8 cellular contexts compared by ENCODE assay signal in genomic region chr19:12955575-12955974, GRCh38. TPM values are rescaled to one million over a fixed set of nuclear protein-coding genes. Genes with fewer than 3 reads are reported as not detected.
A peak's percentile ranks its signal among the peaks of the same experiment; 100 is the strongest.
DNase-seq lines count a peak whose midpoint lies in the region; ATAC-seq, FAIRE-seq and TF ChIP-seq lines count a peak whose summit lies in the region.
"Not testable (repeated sequence)": the region's sequence is repeated elsewhere in the genome, so short reads cannot be mapped to it uniquely, and the experiment has no call there.

No MANE protein-coding gene starts in this region.

- POLR2A ChIA-PET in activated B cell treated with CpG ODN at 0.5 μM for 24 hours (lab: Charles Lee) = interaction anchor here (0.5 to 5.4 kb wide), 8 partner anchors 8 to 88 kb away, joined by 3 to 37 read pairs (median 6); partner anchors contain the start of genes CALR, GCDH and RAD23A

- H3K4me1 ChIP-seq in astrocyte (ENCODE audit: insufficient read depth, low read length) = peaks cover 29% of the 10 kb centered on the region
- peaks cover 26% of the 10 kb centered on the region for H3K4me1 ChIP-seq in keratinocyte (ENCODE audit: control insufficient read depth, extremely low read depth, insufficient read depth, low read length)
- H3K4me1 ChIP-seq in parathyroid adenoma = not testable (repeated sequence)
- peaks cover 23% of the 10 kb centered on the region for H3K4me1 ChIP-seq in upper lobe of right lung

- not testable (repeated sequence) for H3K36me3 ChIP-seq in astrocyte (ENCODE audit: insufficient read depth, low read length); parathyroid adenoma (ENCODE audit: control insufficient read depth, insufficient read depth, low read length)
- H3K36me3 ChIP-seq in keratinocyte (ENCODE audit: control insufficient read depth in 2 of 2, extremely low read depth in 1 of 2, insufficient read depth in 2 of 2, low read length in 2 of 2) (peaks cover 19 to 22% of the 10 kb centered on the region in 2 experiments), upper lobe of right lung (peaks cover 45% of the 10 kb centered on the region)

- H3K9me1 ChIP-seq in keratinocyte (ENCODE audit: control insufficient read depth, extremely low read depth, insufficient read depth, low read length) = not testable (repeated sequence)

- peak overlapping the region; percentile 62 for H3K4me3 Mint-ChIP-seq in Calu3 (ENCODE audit: low read depth, unreplicated experiment)
- H3K4me3 Mint-ChIP-seq in activated B cell treated with CpG ODN at 0.5 μM for 24 hours = peak overlapping the region; percentile 88
- peak overlapping the region; percentile 94 for H3K4me3 Mint-ChIP-seq in astrocyte (ENCODE audit: unreplicated experiment)

- not testable (repeated sequence) for BruUV-seq in Calu3 (replicated peaks; lab: Mats Ljungman, UMichigan)

- intact Hi-C loops in Calu3 (cut with micrococcal nuclease; ENCODE audit: unreplicated experiment); activated B cell treated with CpG ODN at 0.5 μM for 24 hours (cut with micrococcal nuclease); upper lobe of right lung (cut with DNase I): not testable (repeated sequence)

- not testable (repeated sequence) for H3K27ac ChIP-seq in astrocyte (ENCODE audit: low read depth, low read length); parathyroid adenoma; upper lobe of right lung
- H3K27ac ChIP-seq in epithelial cell of prostate = peak overlapping the region; percentile 80
- peak overlapping the region; percentile 80 for H3K27ac ChIP-seq in keratinocyte (ENCODE audit: control insufficient read depth, insufficient read depth, low read length)

- not testable (repeated sequence) for H3K9me3 Mint-ChIP-seq in Calu3 (ENCODE audit: low read depth, unreplicated experiment); activated B cell treated with CpG ODN at 0.5 μM for 24 hours; astrocyte (ENCODE audit: unreplicated experiment)

- H3K4me3 ChIP-seq in LNCaP clone FGC (ENCODE audit: low read depth, low read length) (peak overlapping the region; percentile 96), astrocyte (ENCODE audit: insufficient read depth, low read depth, low read length) (peak overlapping the region; percentile 87), keratinocyte (ENCODE audit: control insufficient read depth in 2 of 3, extremely low read depth in 1 of 3, insufficient read depth in 2 of 3, low read depth in 1 of 3, low read length in 3 of 3) (peak overlapping the region; percentile 84 to 92 (median 89)), parathyroid adenoma (ENCODE audit: low read depth, low read length) (peak overlapping the region; percentile 73), upper lobe of right lung (peak overlapping the region; percentile 86)

- peak overlapping the region; percentile 91 for H3K4me2 ChIP-seq in astrocyte (ENCODE audit: low read length)
- H3K4me2 ChIP-seq in keratinocyte (ENCODE audit: control insufficient read depth, extremely low read depth, insufficient read depth, low read depth, low read length) = peak overlapping the region; percentile 93
- H3K4me2 ChIP-seq in parathyroid adenoma (ENCODE audit: low read length) = peak overlapping the region; percentile 61

- H3K79me2 ChIP-seq in astrocyte (ENCODE audit: insufficient read depth, low read length) (peaks cover 52% of the 10 kb centered on the region), keratinocyte (ENCODE audit: control insufficient read depth, insufficient read depth, low read length) (peaks cover 37% of the 10 kb centered on the region)
- H3K79me2 ChIP-seq in parathyroid adenoma = not testable (repeated sequence)

- peaks cover 20% of the 10 kb centered on the region for H4K20me1 ChIP-seq in astrocyte (ENCODE audit: insufficient read depth, low read length)
- not testable (repeated sequence) for H4K20me1 ChIP-seq in keratinocyte (ENCODE audit: control insufficient read depth, extremely low read depth, insufficient read depth, low read length)

- peak overlapping the region; percentile 93 for H3K9ac ChIP-seq in astrocyte (ENCODE audit: low read length)
- H3K9ac ChIP-seq in keratinocyte (ENCODE audit: control insufficient read depth, extremely low read depth, insufficient read depth, low read length) = peak overlapping the region; percentile 90
- H3K9ac ChIP-seq in parathyroid adenoma = not testable (repeated sequence)

- FAIRE-seq in astrocyte (lab: Jason Lieb, UNC); keratinocyte (lab: Jason Lieb, UNC): not testable (repeated sequence)

- not testable (repeated sequence) for H3K9me3 ChIP-seq in astrocyte (ENCODE audit: insufficient read depth, low read depth, low read length); keratinocyte (ENCODE audit: control insufficient read depth, low read depth, low read length); parathyroid adenoma (ENCODE audit: control insufficient read depth, low read length); upper lobe of right lung

- not testable (repeated sequence) for DNase-seq in Calu3; LNCaP clone FGC (ENCODE audit: low read depth); activated B cell treated with CpG ODN at 0.5 μM for 24 hours; astrocyte (ENCODE audit: low read depth); epithelial cell of prostate (ENCODE audit: low read depth, low spot score); keratinocyte (ENCODE audit: low read depth, low spot score); upper lobe of right lung

- TF ChIP-seq CTCF in Calu3 (IDR thresholded peaks at IDR 0.05; ENCODE audit: unreplicated experiment); LNCaP clone FGC (IDR thresholded peaks at IDR 0.05; ENCODE audit: control insufficient read depth, extremely low read depth, insufficient read depth); activated B cell treated with CpG ODN at 0.5 μM for 24 hours (IDR thresholded peaks at IDR 0.05); astrocyte (IDR thresholded peaks at IDR 0.05; ENCODE audit: insufficient read depth, low read depth, low read length); keratinocyte (optimal IDR thresholded peaks at IDR 0.05 in 1 of 3, IDR thresholded peaks at IDR 0.05 in 1 of 3, conservative IDR thresholded peaks at IDR 0.05 in 1 of 3; ENCODE audit: extremely low read depth in 1 of 3, insufficient read depth in 2 of 3, low read length in 3 of 3); parathyroid adenoma (IDR thresholded peaks at IDR 0.05); upper lobe of right lung (IDR thresholded peaks at IDR 0.05): not testable (repeated sequence)

- H2AFZ ChIP-seq in astrocyte (ENCODE audit: low read depth, low read length); keratinocyte (ENCODE audit: control insufficient read depth, low read length); parathyroid adenoma: not testable (repeated sequence)

- dilution Hi-C loops in keratinocyte (cut with MboI; ENCODE audit: extremely low pct_ligation_motif_present, low sequenced_read_pairs) = not testable (repeated sequence)

- peaks cover 59% of the 10 kb centered on the region for H3K36me3 Mint-ChIP-seq in Calu3 (ENCODE audit: insufficient read depth, unreplicated experiment)
- H3K36me3 Mint-ChIP-seq in activated B cell treated with CpG ODN at 0.5 μM for 24 hours (ENCODE audit: low read depth) = peaks cover 48% of the 10 kb centered on the region
- H3K36me3 Mint-ChIP-seq in astrocyte (ENCODE audit: low read depth, unreplicated experiment) = not testable (repeated sequence)

- not testable (repeated sequence) for ATAC-seq in activated B cell treated with CpG ODN at 0.5 μM for 24 hours (ENCODE audit: low read depth); upper lobe of right lung

- H3K27me3 ChIP-seq in astrocyte (ENCODE audit: insufficient read depth, low read length); keratinocyte (ENCODE audit: control insufficient read depth, extremely low read depth, insufficient read depth, low read length); parathyroid adenoma (ENCODE audit: control insufficient read depth, insufficient read depth, low read length); upper lobe of right lung: not testable (repeated sequence)

- not testable (repeated sequence) for H3K27me3 Mint-ChIP-seq in Calu3 (ENCODE audit: unreplicated experiment); activated B cell treated with CpG ODN at 0.5 μM for 24 hours; astrocyte (ENCODE audit: low read depth, unreplicated experiment)

- H3K4me1 Mint-ChIP-seq in Calu3 (ENCODE audit: low read depth, unreplicated experiment) (peaks cover 22% of the 10 kb centered on the region), activated B cell treated with CpG ODN at 0.5 μM for 24 hours (peaks cover 33% of the 10 kb centered on the region), astrocyte (ENCODE audit: low read depth, unreplicated experiment) (peaks cover 16% of the 10 kb centered on the region)

- not testable (repeated sequence) for H3K27ac Mint-ChIP-seq in Calu3 (ENCODE audit: unreplicated experiment)
- H3K27ac Mint-ChIP-seq in activated B cell treated with CpG ODN at 0.5 μM for 24 hours (peak overlapping the region; percentile 69), astrocyte (ENCODE audit: unreplicated experiment) (peak overlapping the region; percentile 75)

- CTCF ChIA-PET in Calu3 (lab: Charles Lee) (interaction anchor here (1.4 kb wide), 1 partner anchor 10 kb away, joined by 3 read pairs; no protein-coding TSS in a partner anchor), activated B cell treated with CpG ODN at 0.5 μM for 24 hours (lab: Charles Lee) (interaction anchor here (1.9 kb wide), 1 partner anchor 10 kb away, joined by 6 read pairs; no protein-coding TSS in a partner anchor)

RNA-seq across cellular contexts. Expression of gene GADD45GIP1, which starts 1.4 kb away (rescaled TPM):
- 20.0 and 21.6 TPM in 2 replicates for total RNA-seq in Calu3 (2022)
- 16.7 and 19.6 TPM in 2 replicates for total RNA-seq in activated B cell treated with CpG ODN at 0.5 μM for 24 hours
- total RNA-seq in astrocyte = 34.0 and 35.5 TPM in 2 replicates
- polyA plus RNA-seq in keratinocyte = 27.8 to 38.4 TPM (median 35.5 TPM) in 3 replicates
- polyA plus RNA-seq in keratinocyte (2011; ENCODE audit: low read depth) = 22.7 TPM
- 10.8 and 29.0 TPM in 2 replicates for polyA plus RNA-seq in keratinocyte (2011; cell fraction: cytosol; rRNA removed)
- polyA plus RNA-seq in keratinocyte (2011; cell fraction: nucleus; rRNA removed) = 9.8 and 10.6 TPM in 2 replicates
- 18.1 and 56.9 TPM in 2 replicates for polyA plus RNA-seq in keratinocyte (2012; ENCODE audit: low replicate concordance)
- polyA minus RNA-seq in keratinocyte = 4.4 to 9.0 TPM (median 4.6 TPM) in 3 replicates
- 43.2 TPM for polyA minus RNA-seq in keratinocyte (2011; cell fraction: cytosol; rRNA and poly(A)+ RNA removed)
- 2.9 and 3.7 TPM in 2 replicates for polyA minus RNA-seq in keratinocyte (2011; cell fraction: nucleus; rRNA and poly(A)+ RNA removed)
- total RNA-seq in upper lobe of right lung = 16.4 TPM

RNA-seq across cellular contexts. Expression of gene RAD23A, which starts 9.9 kb away (rescaled TPM):
- total RNA-seq in Calu3 (2022) (101 and 110 TPM in 2 replicates), activated B cell treated with CpG ODN at 0.5 μM for 24 hours (106 and 112 TPM in 2 replicates), astrocyte (40.6 and 48.5 TPM in 2 replicates), upper lobe of right lung (109 TPM)
- polyA plus RNA-seq in keratinocyte = 20.3 to 63.3 TPM (median 23.7 TPM) in 3 replicates
- polyA plus RNA-seq in keratinocyte (2011; ENCODE audit: low read depth) = 51.3 TPM
- polyA plus RNA-seq in keratinocyte (2011; cell fraction: cytosol; rRNA removed) = 31.9 and 74.2 TPM in 2 replicates
- 31.8 and 38.2 TPM in 2 replicates for polyA plus RNA-seq in keratinocyte (2011; cell fraction: nucleus; rRNA removed)
- polyA plus RNA-seq in keratinocyte (2012; ENCODE audit: low replicate concordance) = 106 and 107 TPM in 2 replicates
- polyA minus RNA-seq in keratinocyte = 24.7 to 169 TPM (median 25.4 TPM) in 3 replicates
- 84.4 TPM for polyA minus RNA-seq in keratinocyte (2011; cell fraction: cytosol; rRNA and poly(A)+ RNA removed)
- 13.9 and 16.0 TPM in 2 replicates for polyA minus RNA-seq in keratinocyte (2011; cell fraction: nucleus; rRNA and poly(A)+ RNA removed)

RNA-seq across cellular contexts. Expression of gene DAND5, which starts 13.8 kb away (rescaled TPM):
- 0.21 and 0.47 TPM in 2 replicates for total RNA-seq in Calu3 (2022)
- not detected in 2 replicates for total RNA-seq in activated B cell treated with CpG ODN at 0.5 μM for 24 hours
- total RNA-seq in astrocyte = 0.14 TPM in 1 of 2 replicates, not detected in the other
- 0.09 TPM in 1 of 3 replicates, not detected in the others for polyA plus RNA-seq in keratinocyte
- not detected for polyA plus RNA-seq in keratinocyte (2011; ENCODE audit: low read depth)
- polyA plus RNA-seq in keratinocyte (2011; cell fraction: cytosol; rRNA removed) = not detected in 2 replicates
- 0.06 and 0.08 TPM in 2 replicates for polyA plus RNA-seq in keratinocyte (2011; cell fraction: nucleus; rRNA removed)
- polyA plus RNA-seq in keratinocyte (2012; ENCODE audit: low replicate concordance) = 0.06 TPM in 1 of 2 replicates, not detected in the other
- polyA minus RNA-seq in keratinocyte = not detected in 3 replicates
- polyA minus RNA-seq in keratinocyte (2011; cell fraction: cytosol; rRNA and poly(A)+ RNA removed) = not detected
- not detected in 2 replicates for polyA minus RNA-seq in keratinocyte (2011; cell fraction: nucleus; rRNA and poly(A)+ RNA removed)
- not detected for total RNA-seq in upper lobe of right lung

RNA-seq across cellular contexts. Expression of gene CALR, which starts 17.2 kb away (rescaled TPM):
- total RNA-seq in Calu3 (2022) = 680 and 718 TPM in 2 replicates
- 721 and 802 TPM in 2 replicates for total RNA-seq in activated B cell treated with CpG ODN at 0.5 μM for 24 hours
- total RNA-seq in astrocyte = 2,193 and 2,309 TPM in 2 replicates
- polyA plus RNA-seq in keratinocyte = 785 to 1,497 TPM (median 899 TPM) in 3 replicates
- 690 TPM for polyA plus RNA-seq in keratinocyte (2011; ENCODE audit: low read depth)
- 541 and 590 TPM in 2 replicates for polyA plus RNA-seq in keratinocyte (2011; cell fraction: cytosol; rRNA removed)
- polyA plus RNA-seq in keratinocyte (2011; cell fraction: nucleus; rRNA removed) = 847 and 916 TPM in 2 replicates
- 591 and 1,352 TPM in 2 replicates for polyA plus RNA-seq in keratinocyte (2012; ENCODE audit: low replicate concordance)
- polyA minus RNA-seq in keratinocyte = 878 to 1,487 TPM (median 945 TPM) in 3 replicates
- 831 TPM for polyA minus RNA-seq in keratinocyte (2011; cell fraction: cytosol; rRNA and poly(A)+ RNA removed)
- polyA minus RNA-seq in keratinocyte (2011; cell fraction: nucleus; rRNA and poly(A)+ RNA removed) = 464 and 627 TPM in 2 replicates
- 991 TPM for total RNA-seq in upper lobe of right lung

RNA-seq across cellular contexts. Expression of gene FARSA, which starts 22.1 kb away (rescaled TPM):
- total RNA-seq in Calu3 (2022) (72.8 and 75.5 TPM in 2 replicates), activated B cell treated with CpG ODN at 0.5 μM for 24 hours (76.1 and 76.8 TPM in 2 replicates), astrocyte (76.7 and 80.4 TPM in 2 replicates), upper lobe of right lung (39.5 TPM)
- polyA plus RNA-seq in keratinocyte = 29.9 to 68.7 TPM (median 30.9 TPM) in 3 replicates
- 22.0 TPM for polyA plus RNA-seq in keratinocyte (2011; ENCODE audit: low read depth)
- polyA plus RNA-seq in keratinocyte (2011; cell fraction: cytosol; rRNA removed) = 24.6 and 39.9 TPM in 2 replicates
- 64.7 and 72.5 TPM in 2 replicates for polyA plus RNA-seq in keratinocyte (2011; cell fraction: nucleus; rRNA removed)
- 49.0 and 90.2 TPM in 2 replicates for polyA plus RNA-seq in keratinocyte (2012; ENCODE audit: low replicate concordance)
- 25.3 to 136 TPM (median 29.6 TPM) in 3 replicates for polyA minus RNA-seq in keratinocyte
- polyA minus RNA-seq in keratinocyte (2011; cell fraction: cytosol; rRNA and poly(A)+ RNA removed) = 30.7 TPM
- polyA minus RNA-seq in keratinocyte (2011; cell fraction: nucleus; rRNA and poly(A)+ RNA removed) = 16.6 and 19.2 TPM in 2 replicates
